22 cellular contexts compared by ENCODE assay signal in genomic region chr7:5672468-5672867, GRCh38.
DNase-seq lines count a peak whose midpoint lies in the region; ATAC-seq and TF ChIP-seq lines count a peak whose summit lies in the region.
"Had no signal": no experiment of that assay in that cellular context is flagged by ENCODE, and none has a peak within 500 bp of the region (broad histone marks: within the 10 kb centered on the region; RNA-seq: fewer than 3 reads in every experiment).

No MANE protein-coding gene starts in this region.

- H3K9me3 Mint-ChIP-seq in CD8-positive, alpha-beta T cell = no peaks in the 10 kb centered on the region
- no peaks in the 10 kb centered on the region for H3K9me3 Mint-ChIP-seq in activated T-helper 17 cell treated with anti-CD3 and anti-CD28 coated beads, Interleukin-2, amount 50 U/mL, for 72 hours
- H3K9me3 Mint-ChIP-seq: IgD-negative memory B cell, nephron had no signal

- peaks cover 54% of the 10 kb centered on the region for H3K36me3 Mint-ChIP-seq in CD8-positive, alpha-beta T cell
- peaks cover 50% of the 10 kb centered on the region for H3K36me3 Mint-ChIP-seq in activated T-helper 17 cell treated with anti-CD3 and anti-CD28 coated beads, Interleukin-2, amount 50 U/mL, for 72 hours (ENCODE audit: low read depth)

- H3K9ac ChIP-seq in stomach smooth muscle (ENCODE audit: low read length in 2 of 2) = peak overlapping the region in 1 of 2 donors; percentile 0

- H3K4me3 Mint-ChIP-seq in CD8-positive, alpha-beta T cell = no peak overlapping the region
- no peak overlapping the region for H3K4me3 Mint-ChIP-seq in activated T-helper 17 cell treated with anti-CD3 and anti-CD28 coated beads, Interleukin-2, amount 50 U/mL, for 72 hours
- H3K4me3 Mint-ChIP-seq: activated CD8-positive, alpha-beta memory T cell treated with anti-CD3 and anti-CD28 coated beads, Interleukin-2, amount 10 ng/mL, durations not matched to agents 7 days and 5 days; nephron had no signal

- no peak overlapping the region for H3K27ac ChIP-seq in CD8-positive, alpha-beta T cell (ENCODE audit: low read depth, low read length)
- H3K27ac ChIP-seq in lower lobe of right lung (peak overlapping the region; percentile 26), stomach smooth muscle (ENCODE audit: low read length) (peak overlapping the region; percentile 74)
- H3K27ac ChIP-seq: colonic mucosa, epithelial cell of prostate, psoas muscle, SJSA1 had no signal

- no peaks in the 10 kb centered on the region for H3K27me3 ChIP-seq in CD8-positive, alpha-beta T cell (ENCODE audit: insufficient read depth, low read length)
- H3K27me3 ChIP-seq in lower lobe of right lung (ENCODE audit: low read depth) (no peaks in the 10 kb centered on the region), stomach smooth muscle (ENCODE audit: control insufficient read depth in 1 of 2, insufficient read depth in 2 of 2, low read length in 2 of 2) (no peaks in the 10 kb centered on the region)
- H3K27me3 ChIP-seq: colonic mucosa, SJSA1 had no signal

- H3K4me1 ChIP-seq in CD8-positive, alpha-beta T cell (ENCODE audit: insufficient read depth, low read length) = peaks cover 5% of the 10 kb centered on the region
- H3K4me1 ChIP-seq in lower lobe of right lung = peaks cover 51% of the 10 kb centered on the region
- H3K4me1 ChIP-seq in stomach smooth muscle (ENCODE audit: control insufficient read depth, insufficient read depth, low read length) = peaks cover 62% of the 10 kb centered on the region
- H3K4me1 ChIP-seq: colonic mucosa had no signal

- H3K4me1 Mint-ChIP-seq in CD8-positive, alpha-beta T cell (ENCODE audit: low read depth) = peaks cover 25% of the 10 kb centered on the region
- H3K4me1 Mint-ChIP-seq in activated T-helper 17 cell treated with anti-CD3 and anti-CD28 coated beads, Interleukin-2, amount 50 U/mL, for 72 hours = peaks cover 9% of the 10 kb centered on the region
- H3K4me1 Mint-ChIP-seq: activated CD8-positive, alpha-beta memory T cell treated with anti-CD3 and anti-CD28 coated beads, Interleukin-2, amount 10 ng/mL, durations not matched to agents 7 days and 5 days had no signal

- CTCF ChIA-PET in CD8-positive, alpha-beta T cell (lab: Charles Lee) = interaction anchor here (0.5 to 4.2 kb wide), 3 partner anchors 172 to 517 kb away, joined by 3 to 15 read pairs (median 3); no protein-coding TSS in a partner anchor

- no peak for ATAC-seq in CD8-positive, alpha-beta T cell
- no peak for ATAC-seq in activated T-helper 17 cell treated with anti-CD3 and anti-CD28 coated beads, Interleukin-2, amount 50 U/mL, for 72 hours (replicated peaks)
- ATAC-seq in lower lobe of right lung = no peak
- no peak for ATAC-seq in HG03196 (IDR thresholded peaks at IDR 0.05; ENCODE audit: unreplicated experiment)
- ATAC-seq: activated CD8-positive, alpha-beta memory T cell treated with anti-CD3 and anti-CD28 coated beads, Interleukin-2, amount 10 ng/mL, durations not matched to agents 7 days and 5 days; psoas muscle had no signal

- no peak for DNase-seq in CD8-positive, alpha-beta T cell
- no peak for DNase-seq in lower lobe of right lung
- DNase-seq in iPS-NIHi11 (ENCODE audit: low spot score) = no peak
- no peak for DNase-seq in COR-L47 (lab: John Stamatoyannopoulos, UW)
- no peak for DNase-seq in inferior parietal cortex (ENCODE audit: extremely low spot score)
- DNase-seq: activated CD4-positive, CD25-positive, alpha-beta regulatory T cell treated with anti-CD3 and anti-CD28 coated beads, Interleukin-2, amount 50 U/mL, for 72 hours; activated CD8-positive, alpha-beta memory T cell treated with anti-CD3 and anti-CD28 coated beads, Interleukin-2, amount 10 ng/mL, durations not matched to agents 7 days and 5 days; colonic mucosa; NCI-H1930; NCI-H526 treated with DMSO at 0.1 percent for 48 hours; OCI-M1; psoas muscle; stimulated activated CD4-positive, alpha-beta T cell treated with anti-CD3 and anti-CD28 coated beads, Interleukin-12 subunit alpha, Interleukin-12 subunit beta, amount 100 ng/mL, for 4 hours; T-helper 9 cell had no signal

- POLR2A ChIA-PET in CD8-positive, alpha-beta T cell (lab: Charles Lee) = no interaction called here

- H3K4me3 ChIP-seq in CD8-positive, alpha-beta T cell (ENCODE audit: low read depth, low read length) = no peak overlapping the region
- H3K4me3 ChIP-seq in lower lobe of right lung = no peak overlapping the region
- H3K4me3 ChIP-seq in stomach smooth muscle (ENCODE audit: low read length in 2 of 2) = peak overlapping the region in 1 of 2 donors; percentile 40
- H3K4me3 ChIP-seq: colonic mucosa, lung, psoas muscle, SJSA1 had no signal

- intact Hi-C loops in CD8-positive, alpha-beta T cell (cut with DNase I, micrococcal nuclease) = no loop called here
- intact Hi-C loops in lower lobe of right lung (cut with DNase I) = no loop called here

- no peak for TF ChIP-seq CTCF in CD8-positive, alpha-beta T cell (IDR thresholded peaks at IDR 0.05)
- TF ChIP-seq CTCF in lower lobe of right lung (IDR thresholded peaks at IDR 0.05) = no peak

- H3K27ac Mint-ChIP-seq in CD8-positive, alpha-beta T cell = peak overlapping the region; percentile 68
- H3K27ac Mint-ChIP-seq in activated T-helper 17 cell treated with anti-CD3 and anti-CD28 coated beads, Interleukin-2, amount 50 U/mL, for 72 hours = peak overlapping the region; percentile 45
- H3K27ac Mint-ChIP-seq: activated CD8-positive, alpha-beta memory T cell treated with anti-CD3 and anti-CD28 coated beads, Interleukin-2, amount 10 ng/mL, durations not matched to agents 7 days and 5 days had no signal

- H3K9me3 ChIP-seq in CD8-positive, alpha-beta T cell (ENCODE audit: low read length) = no peaks in the 10 kb centered on the region
- H3K9me3 ChIP-seq in lower lobe of right lung = no peaks in the 10 kb centered on the region
- H3K9me3 ChIP-seq in stomach smooth muscle (ENCODE audit: control insufficient read depth in 2 of 2, low read length in 2 of 2) = no peaks in the 10 kb centered on the region
- H3K9me3 ChIP-seq: colonic mucosa, psoas muscle, SJSA1 had no signal

- H3K36me3 ChIP-seq in CD8-positive, alpha-beta T cell (ENCODE audit: insufficient read depth, low read length) = peaks cover 15% of the 10 kb centered on the region
- peaks cover 4% of the 10 kb centered on the region for H3K36me3 ChIP-seq in lower lobe of right lung
- H3K36me3 ChIP-seq in stomach smooth muscle (ENCODE audit: control insufficient read depth in 2 of 2, insufficient read depth in 2 of 2, low read length in 2 of 2) = peaks cover 4 to 9% of the 10 kb centered on the region in 2 donors
- H3K36me3 ChIP-seq: colonic mucosa had no signal

- no peaks in the 10 kb centered on the region for H3K27me3 Mint-ChIP-seq in CD8-positive, alpha-beta T cell (ENCODE audit: low read depth)
- no peaks in the 10 kb centered on the region for H3K27me3 Mint-ChIP-seq in activated T-helper 17 cell treated with anti-CD3 and anti-CD28 coated beads, Interleukin-2, amount 50 U/mL, for 72 hours
- H3K27me3 Mint-ChIP-seq: activated CD8-positive, alpha-beta memory T cell treated with anti-CD3 and anti-CD28 coated beads, Interleukin-2, amount 10 ng/mL, durations not matched to agents 7 days and 5 days; IgD-negative memory B cell had no signal
